22 cellular contexts compared by ENCODE assay signal in the genomic region with DNA sequence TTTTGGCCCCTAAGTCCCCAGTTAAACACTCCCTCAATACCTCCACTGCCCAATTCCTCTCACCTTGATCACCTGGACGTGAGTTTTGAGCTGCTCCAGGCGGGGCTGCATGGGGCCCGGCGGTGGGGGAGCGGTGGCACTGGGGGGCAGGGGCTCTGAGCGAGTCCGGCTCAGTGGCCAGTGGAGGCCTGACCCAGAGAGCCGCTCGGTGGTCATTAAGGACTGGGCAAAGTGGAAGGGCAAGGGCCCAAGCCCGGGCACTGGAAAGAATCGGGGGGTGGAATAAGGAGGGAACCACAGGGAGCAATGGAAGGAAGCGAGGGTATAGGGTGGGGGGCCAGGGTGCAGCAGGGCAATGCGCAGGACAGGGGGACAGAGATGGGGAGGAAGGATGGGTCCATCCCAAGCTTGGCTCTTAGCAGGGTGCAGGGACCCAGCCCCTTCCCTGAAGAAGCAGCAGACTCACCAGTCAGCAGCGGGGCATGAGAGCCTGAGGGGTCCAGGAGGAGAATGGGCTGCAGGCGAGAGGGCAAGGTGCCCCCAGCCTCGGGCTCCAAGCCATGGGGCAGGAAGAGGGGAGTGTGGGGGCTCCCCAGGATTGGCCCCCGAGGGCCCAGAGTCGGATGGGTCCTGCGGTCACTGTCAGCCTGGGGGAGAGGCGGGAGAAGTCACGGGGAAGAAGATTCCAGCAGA. TPM values are rescaled to one million over a fixed set of nuclear protein-coding genes. Genes with fewer than 3 reads are reported as not detected.
DNase-seq lines count a peak whose midpoint lies in the region; ATAC-seq and TF ChIP-seq lines count a peak whose summit lies in the region.
"Had no signal": no experiment of that assay in that cellular context is flagged by ENCODE, and none has a peak within 500 bp of the region (broad histone marks: within the 10 kb centered on the region; RNA-seq: fewer than 3 reads in every experiment).

No MANE protein-coding gene starts in this region.

- H3K27ac ChIP-seq in right cardiac atrium (ENCODE audit: low read length) = no peak overlapping the region
- H3K27ac ChIP-seq in heart right ventricle = no peak overlapping the region
- H3K27ac ChIP-seq in neural progenitor cell = no peak overlapping the region
- H3K27ac ChIP-seq: 22Rv1, C4-2B had no signal

- WGBS in right cardiac atrium = 93% methylated on average over 21 of the region's 21 CpGs
- WGBS in heart right ventricle, 2 donors = 93% methylated on average over 21 of the region's 21 CpGs

- intact Hi-C loops in activated CD4-positive, alpha-beta T cell treated with anti-CD3 and anti-CD28 coated beads, Interleukin-2, amount 10 ng/mL, durations not matched to agents 24 days and 14 days (cut with micrococcal nuclease) = no loop called here
- intact Hi-C loops in activated CD4-positive, alpha-beta T cell treated with anti-CD3 and anti-CD28 coated beads for 36 hours (cut with DNase I, micrococcal nuclease) = no loop called here
- intact Hi-C loops in right cardiac atrium (cut with DNase I) (loop anchor here in 1 of 4 donors (5.0 kb wide), 1 partner anchor 42 kb away; no protein-coding TSS in a partner anchor), heart right ventricle (cut with DNase I) (loop anchor here in 5 of 10 donors (5.0 kb wide), 1 partner anchor 42 kb away; no protein-coding TSS in a partner anchor)

- H3K27me3 ChIP-seq in right cardiac atrium (ENCODE audit: control insufficient read depth, insufficient read depth) (no peaks in the 10 kb centered on the region), heart right ventricle (no peaks in the 10 kb centered on the region), neural progenitor cell (no peaks in the 10 kb centered on the region)
- H3K27me3 ChIP-seq: MG63 had no signal

- CTCF ChIA-PET in activated CD4-positive, alpha-beta T cell treated with anti-CD3 and anti-CD28 coated beads for 36 hours (lab: Charles Lee) = interaction anchor here (1.4 to 1.5 kb wide), 2 partner anchors 16 to 43 kb away, joined by 5 read pairs; no protein-coding TSS in a partner anchor

- H3K79me2 ChIP-seq in neural progenitor cell (ENCODE audit: low read depth) = no peaks in the 10 kb centered on the region

- DNase-seq in activated CD4-positive, alpha-beta T cell treated with anti-CD3 and anti-CD28 coated beads, Interleukin-2, amount 10 ng/mL, durations not matched to agents 24 days and 14 days = no peak
- DNase-seq in activated CD4-positive, alpha-beta T cell treated with anti-CD3 and anti-CD28 coated beads for 36 hours = no peak
- DNase-seq in right cardiac atrium (peak in 2 of 3 donors; percentile 34 to 64), heart right ventricle (no peak), neural progenitor cell (ENCODE audit: low spot score) (no peak), hippocampal formation (lab: John Stamatoyannopoulos, UW) (no peak), SW 1271 (lab: John Stamatoyannopoulos, UW) (no peak)
- DNase-seq: CD8-positive, alpha-beta memory T cell; DMS79 treated with DMSO at 0.1 percent for 48 hours; GF-D8; HCEC 1CT; KBM-7; MG63; NCI-H1105 treated with DMSO at 0.1 percent for 48 hours; NCI-H146; NCI-H2029; NCI-H446; NCI-H524 treated with DMSO at 0.1 percent for 48 hours; NCI-H774 had no signal

- H3K9me3 ChIP-seq in right cardiac atrium (ENCODE audit: control insufficient read depth, low read length) (no peaks in the 10 kb centered on the region), heart right ventricle (no peaks in the 10 kb centered on the region), neural progenitor cell (ENCODE audit: low read depth) (no peaks in the 10 kb centered on the region)
- H3K9me3 ChIP-seq: MG63 had no signal

- H3K4me1 ChIP-seq in right cardiac atrium (ENCODE audit: control insufficient read depth, insufficient read depth, low read length) = peaks cover 13% of the 10 kb centered on the region
- peaks cover 13 to 29% (median 20%) of the 10 kb centered on the region in 9 donors for H3K4me1 ChIP-seq in heart right ventricle
- peaks cover 16% of the 10 kb centered on the region for H3K4me1 ChIP-seq in neural progenitor cell

- no peak overlapping the region for H3K4me2 ChIP-seq in neural progenitor cell

- POLR2A ChIA-PET in activated CD4-positive, alpha-beta T cell treated with anti-CD3 and anti-CD28 coated beads for 36 hours (lab: Charles Lee) = no interaction called here

- H3K4me3 Mint-ChIP-seq in activated CD4-positive, alpha-beta T cell treated with anti-CD3 and anti-CD28 coated beads, Interleukin-2, amount 10 ng/mL, durations not matched to agents 24 days and 14 days = no peak overlapping the region
- no peak overlapping the region for H3K4me3 Mint-ChIP-seq in activated CD4-positive, alpha-beta T cell treated with anti-CD3 and anti-CD28 coated beads for 36 hours
- H3K4me3 Mint-ChIP-seq in neural progenitor cell = no peak overlapping the region
- H3K4me3 Mint-ChIP-seq: B cell; CD8-positive, alpha-beta memory T cell had no signal

- H2AFZ ChIP-seq in neural progenitor cell (replicated peaks) = no peak overlapping the region

- H3K36me3 Mint-ChIP-seq in activated CD4-positive, alpha-beta T cell treated with anti-CD3 and anti-CD28 coated beads, Interleukin-2, amount 10 ng/mL, durations not matched to agents 24 days and 14 days (ENCODE audit: low read depth) = peaks cover 75% of the 10 kb centered on the region
- H3K36me3 Mint-ChIP-seq in activated CD4-positive, alpha-beta T cell treated with anti-CD3 and anti-CD28 coated beads for 36 hours (ENCODE audit: low read depth) = peaks cover 55% of the 10 kb centered on the region
- peaks cover 14% of the 10 kb centered on the region for H3K36me3 Mint-ChIP-seq in neural progenitor cell

- ATAC-seq in activated CD4-positive, alpha-beta T cell treated with anti-CD3 and anti-CD28 coated beads for 36 hours = no peak
- no peak for ATAC-seq in right cardiac atrium
- no peak for ATAC-seq in heart right ventricle

- no peak overlapping the region for H3K4me3 ChIP-seq in right cardiac atrium (ENCODE audit: low read length)
- H3K4me3 ChIP-seq in heart right ventricle = no peak overlapping the region
- no peak overlapping the region for H3K4me3 ChIP-seq in neural progenitor cell
- H3K4me3 ChIP-seq: MG63 had no signal

- H3K27ac Mint-ChIP-seq in activated CD4-positive, alpha-beta T cell treated with anti-CD3 and anti-CD28 coated beads, Interleukin-2, amount 10 ng/mL, durations not matched to agents 24 days and 14 days = peak overlapping the region; percentile 48
- H3K27ac Mint-ChIP-seq in activated CD4-positive, alpha-beta T cell treated with anti-CD3 and anti-CD28 coated beads for 36 hours = no peak overlapping the region
- H3K27ac Mint-ChIP-seq in neural progenitor cell = peak overlapping the region; percentile 37
- H3K27ac Mint-ChIP-seq: B cell had no signal

- H3K9me3 Mint-ChIP-seq in activated CD4-positive, alpha-beta T cell treated with anti-CD3 and anti-CD28 coated beads, Interleukin-2, amount 10 ng/mL, durations not matched to agents 24 days and 14 days = no peaks in the 10 kb centered on the region
- no peaks in the 10 kb centered on the region for H3K9me3 Mint-ChIP-seq in activated CD4-positive, alpha-beta T cell treated with anti-CD3 and anti-CD28 coated beads for 36 hours (ENCODE audit: low read depth)
- H3K9me3 Mint-ChIP-seq in neural progenitor cell = no peaks in the 10 kb centered on the region
- H3K9me3 Mint-ChIP-seq: CD8-positive, alpha-beta memory T cell had no signal

- no peak overlapping the region for H3K9ac ChIP-seq in neural progenitor cell

- peaks cover 8% of the 10 kb centered on the region for H3K4me1 Mint-ChIP-seq in activated CD4-positive, alpha-beta T cell treated with anti-CD3 and anti-CD28 coated beads, Interleukin-2, amount 10 ng/mL, durations not matched to agents 24 days and 14 days
- H3K4me1 Mint-ChIP-seq in activated CD4-positive, alpha-beta T cell treated with anti-CD3 and anti-CD28 coated beads for 36 hours = peaks cover 15% of the 10 kb centered on the region
- peaks cover 7% of the 10 kb centered on the region for H3K4me1 Mint-ChIP-seq in neural progenitor cell

- H4K20me1 ChIP-seq in neural progenitor cell (ENCODE audit: low read depth) = peaks cover 4% of the 10 kb centered on the region

- H3K36me3 ChIP-seq in heart right ventricle (peaks cover 0 to 95% (median 69%) of the 10 kb centered on the region in 9 donors), neural progenitor cell (no peaks in the 10 kb centered on the region)

- H3F3A ChIP-seq in neural progenitor cell (ENCODE audit: low read depth) = peaks cover 5% of the 10 kb centered on the region

- TF ChIP-seq CTCF in heart right ventricle (IDR thresholded peaks at IDR 0.05) (no peak), neural progenitor cell (IDR thresholded peaks at IDR 0.05) (no peak)

- H3K27me3 Mint-ChIP-seq in activated CD4-positive, alpha-beta T cell treated with anti-CD3 and anti-CD28 coated beads, Interleukin-2, amount 10 ng/mL, durations not matched to agents 24 days and 14 days = no peaks in the 10 kb centered on the region
- H3K27me3 Mint-ChIP-seq in activated CD4-positive, alpha-beta T cell treated with anti-CD3 and anti-CD28 coated beads for 36 hours = no peaks in the 10 kb centered on the region
- no peaks in the 10 kb centered on the region for H3K27me3 Mint-ChIP-seq in neural progenitor cell (ENCODE audit: insufficient read depth, low read depth)
- H3K27me3 Mint-ChIP-seq: B cell; CD8-positive, alpha-beta memory T cell had no signal

RNA-seq across cellular contexts. Expression of gene SLC48A1, which starts 22.2 kb away (rescaled TPM):
- 10.7 and 12.3 TPM in 2 replicates for total RNA-seq in activated CD4-positive, alpha-beta T cell treated with anti-CD3 and anti-CD28 coated beads, Interleukin-2, amount 10 ng/mL, durations not matched to agents 24 days and 14 days
- 1 to 10 TPM; 5.9 to 8.5 TPM for total RNA-seq in activated CD4-positive, alpha-beta T cell treated with anti-CD3 and anti-CD28 coated beads for 36 hours
- total RNA-seq in right cardiac atrium = 10 to 100 TPM; 26.5 to 30.1 (median 27.6) TPM
- 22.0 TPM for polyA plus RNA-seq in right cardiac atrium
- total RNA-seq in heart right ventricle = 10 to 100 TPM; 18.6 to 31.9 (median 22.1) TPM
- 10 to 100 TPM; 12.6 to 26.2 TPM for polyA plus RNA-seq in heart right ventricle
- total RNA-seq in neural progenitor cell (ENCODE audit: low replicate concordance) = 8.3 and 16.7 TPM in 2 replicates

RNA-seq across cellular contexts. Expression of gene HDAC7, which starts 24.4 kb away (rescaled TPM):
- total RNA-seq in activated CD4-positive, alpha-beta T cell treated with anti-CD3 and anti-CD28 coated beads, Interleukin-2, amount 10 ng/mL, durations not matched to agents 24 days and 14 days = 405 and 419 TPM in 2 replicates
- total RNA-seq in activated CD4-positive, alpha-beta T cell treated with anti-CD3 and anti-CD28 coated beads for 36 hours = 100 to 1,000 TPM; 331 to 385 TPM
- total RNA-seq in right cardiac atrium (10 to 100 TPM; 46.5 to 60.1 (median 51.1) TPM), heart right ventricle (10 to 100 TPM; 26.9 to 50.7 (median 38.5) TPM), neural progenitor cell (ENCODE audit: low replicate concordance) (7.2 and 14.2 TPM in 2 replicates)
- polyA plus RNA-seq in right cardiac atrium (38.0 TPM), heart right ventricle (10 to 100 TPM; 40.4 to 75.6 TPM)

RNA-seq across cellular contexts. Expression of gene RAPGEF3, which starts 36.6 kb away (rescaled TPM):
- 3.6 and 4.5 TPM in 2 replicates for total RNA-seq in activated CD4-positive, alpha-beta T cell treated with anti-CD3 and anti-CD28 coated beads, Interleukin-2, amount 10 ng/mL, durations not matched to agents 24 days and 14 days
- under 1 TPM; 0.43 to 0.83 TPM for total RNA-seq in activated CD4-positive, alpha-beta T cell treated with anti-CD3 and anti-CD28 coated beads for 36 hours
- total RNA-seq in right cardiac atrium (10 to 100 TPM; 14.1 to 28.7 (median 23.3) TPM), heart right ventricle (10 to 100 TPM in 9 of 10 donors, 1 to 10 TPM in 1; 9.5 to 54.9 (median 19.8) TPM), neural progenitor cell (ENCODE audit: low replicate concordance) (0.58 and 1.2 TPM in 2 replicates)
- polyA plus RNA-seq in right cardiac atrium (44.9 TPM), heart right ventricle (100 to 1,000 TPM in 1 of 2 donors, 10 to 100 TPM in 1; 22.4 to 173 TPM)

Comparison
In these comparisons a context has a peak if more than half of its experiments do, and no peak if none do; other contexts are left out.
1. DNase-seq: peak in right cardiac atrium (2 of 3); none in activated CD4-positive, alpha-beta T cell treated with anti-CD3 and anti-CD28 coated beads, Interleukin-2, amount 10 ng/mL, durations not matched to agents 24 days and 14 days (single experiment), activated CD4-positive, alpha-beta T cell treated with anti-CD3 and anti-CD28 coated beads for 36 hours (single experiment), heart right ventricle (0 of 2), neural progenitor cell (single experiment), hippocampal formation (0 of 2) and SW 1271 (0 of 2).